12 cellular contexts compared by ENCODE assay signal in the genomic region with DNA sequence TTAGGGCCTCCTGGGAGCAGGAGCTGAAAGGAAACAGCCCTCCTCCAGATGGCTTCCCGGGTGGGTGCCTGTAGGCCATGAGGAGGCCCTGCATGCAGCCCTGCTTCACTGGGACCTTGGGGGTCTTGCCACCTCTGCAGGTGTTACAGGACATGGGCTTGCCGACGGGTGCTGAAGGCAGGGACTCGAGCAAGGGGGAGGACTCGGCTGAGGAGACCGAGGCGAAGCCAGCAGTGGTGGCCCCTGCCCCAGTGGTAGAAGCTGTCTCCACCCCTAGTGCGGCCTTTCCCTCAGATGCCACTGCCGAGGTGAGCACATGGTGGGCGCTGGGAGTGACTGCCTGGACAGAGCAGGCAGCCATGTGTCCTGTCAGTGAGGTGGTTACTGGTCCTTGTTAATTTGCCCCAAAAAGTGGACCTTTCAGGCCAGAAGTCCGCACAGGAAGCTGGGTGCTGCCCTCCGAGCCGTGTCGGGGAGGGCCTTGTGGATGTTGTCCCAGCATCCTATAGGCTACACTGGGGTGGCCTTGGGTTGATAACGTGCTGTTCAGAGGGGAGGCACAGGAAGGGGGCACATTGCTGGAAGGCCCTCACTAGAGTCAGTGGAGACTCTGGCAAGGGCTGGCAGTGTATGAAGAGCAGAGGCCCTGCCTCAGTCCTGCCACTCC.
"Had no signal": no experiment of that assay in that cellular context is flagged by ENCODE, and none has a peak within 500 bp of the region (broad histone marks: within the 10 kb centered on the region; RNA-seq: fewer than 3 reads in every experiment).

No MANE protein-coding gene starts in this region.

- DNase-seq: activated CD4-positive, alpha-beta memory T cell treated with anti-CD3 and anti-CD28 coated beads, Interleukin-2, amount 10 ng/mL, durations not matched to agents 7 days and 5 days; activated naive CD4-positive, alpha-beta T cell treated with anti-CD3 and anti-CD28 coated beads for 36 hours; effector CD4-positive, alpha-beta T cell; gastrocnemius medialis; heart right ventricle; islet precursor cell; T-helper 9 cell had no signal

- H3K9me3 ChIP-seq: gastrocnemius medialis, heart right ventricle, left lung had no signal

- H3K4me3 ChIP-seq: coronary artery, gastrocnemius medialis, heart right ventricle, left lung had no signal

- H2AFZ ChIP-seq: parathyroid adenoma had no signal

- ATAC-seq: gastrocnemius medialis; heart right ventricle; left lung; natural killer cell treated with Interleukin-12 subunit alpha and Interleukin-12 subunit beta and Interleukin-15 and Interleukin-18, amount 100 ng/mL, for 72 hours had no signal

- H3K4me1 Mint-ChIP-seq: activated CD4-positive, alpha-beta memory T cell treated with anti-CD3 and anti-CD28 coated beads, Interleukin-2, amount 10 ng/mL, durations not matched to agents 7 days and 5 days; memory B cell had no signal

- H3K27ac ChIP-seq: coronary artery, gastrocnemius medialis, heart right ventricle, left lung, parathyroid adenoma had no signal

- H3K27ac Mint-ChIP-seq: activated CD4-positive, alpha-beta memory T cell treated with anti-CD3 and anti-CD28 coated beads, Interleukin-2, amount 10 ng/mL, durations not matched to agents 7 days and 5 days; activated naive CD4-positive, alpha-beta T cell treated with anti-CD3 and anti-CD28 coated beads for 36 hours; memory B cell; natural killer cell treated with Interleukin-12 subunit alpha and Interleukin-12 subunit beta and Interleukin-15 and Interleukin-18, amount 100 ng/mL, for 72 hours had no signal

- H3K4me3 Mint-ChIP-seq: activated CD4-positive, alpha-beta memory T cell treated with anti-CD3 and anti-CD28 coated beads, Interleukin-2, amount 10 ng/mL, durations not matched to agents 7 days and 5 days; activated naive CD4-positive, alpha-beta T cell treated with anti-CD3 and anti-CD28 coated beads for 36 hours; memory B cell; natural killer cell treated with Interleukin-12 subunit alpha and Interleukin-12 subunit beta and Interleukin-15 and Interleukin-18, amount 100 ng/mL, for 72 hours had no signal

- H3K4me1 ChIP-seq: gastrocnemius medialis, left lung had no signal

- H3K9me3 Mint-ChIP-seq: activated CD4-positive, alpha-beta memory T cell treated with anti-CD3 and anti-CD28 coated beads, Interleukin-2, amount 10 ng/mL, durations not matched to agents 7 days and 5 days; activated naive CD4-positive, alpha-beta T cell treated with anti-CD3 and anti-CD28 coated beads for 36 hours; memory B cell; natural killer cell treated with Interleukin-12 subunit alpha and Interleukin-12 subunit beta and Interleukin-15 and Interleukin-18, amount 100 ng/mL, for 72 hours had no signal

- H3K27me3 Mint-ChIP-seq: activated CD4-positive, alpha-beta memory T cell treated with anti-CD3 and anti-CD28 coated beads, Interleukin-2, amount 10 ng/mL, durations not matched to agents 7 days and 5 days; memory B cell; natural killer cell treated with Interleukin-12 subunit alpha and Interleukin-12 subunit beta and Interleukin-15 and Interleukin-18, amount 100 ng/mL, for 72 hours had no signal

- H3K27me3 ChIP-seq: gastrocnemius medialis, heart right ventricle, left lung had no signal
